Comparison of ENCODE assay signal across 8 cellular contexts in genomic region chr14:90060965-90061848, GRCh38. TPM values are rescaled to one million over a fixed set of nuclear protein-coding genes. Genes with fewer than 3 reads are reported as not detected.
DNase-seq lines count a peak whose midpoint lies in the region; ATAC-seq, FAIRE-seq and TF ChIP-seq lines count a peak whose summit lies in the region.

No MANE protein-coding gene starts in this region.

- BruUV-seq in K562 (replicated peaks; lab: Mats Ljungman, UMichigan): no TSS peak

- H3K9me3 ChIP-seq in K562 (replicated peaks; ENCODE audit: control insufficient read depth, insufficient read depth, low read depth, low read length): no peaks in the 10 kb centered on the region
- H3K9me3 ChIP-seq in thyroid gland: no peaks in the 10 kb centered on the region

- H4K20me1 ChIP-seq in K562 (replicated peaks; ENCODE audit: control insufficient read depth, insufficient read depth, low read length): no peaks in the 10 kb centered on the region

- 25% methylated on average over 4 of the region's 81 CpGs for WGBS in K562 (ENCODE audit: insufficient coverage, low coverage, missing lambda C conversion rate)
- 2 to 3% methylated on average over 8 to 37 of the region's 81 CpGs for WGBS in thyroid gland, 2 donors

- POLR2A ChIA-PET in K562 (lab: Yijun Ruan, JAX): no interaction called here

- H3K4me2 ChIP-seq in K562 (ENCODE audit: insufficient read depth, low read length): peak overlapping the region; percentile 73; the same call in 1 of the 2 replicates

- H3K4me1 ChIP-seq in K562 (replicated peaks in 1 of 2; ENCODE audit: control insufficient read depth in 2 of 2, insufficient read depth in 2 of 2, low read length in 2 of 2): peaks cover 0 to 21% of the 10 kb centered on the region in 2 experiments; a peak in 2 of 5 replicates
- peaks cover 7 to 29% of the 10 kb centered on the region in 2 donors for H3K4me1 ChIP-seq in thyroid gland

- H3K9me1 ChIP-seq in K562 (ENCODE audit: control insufficient read depth, insufficient read depth, low read length): no peaks in the 10 kb centered on the region

- no peak overlapping the region for H3K9ac ChIP-seq in K562 (ENCODE audit: insufficient read depth in 1 of 2, low read depth in 2 of 2, low read length in 2 of 2)

- H3K9me3 Mint-ChIP-seq in activated naive CD4-positive, alpha-beta T cell treated with anti-CD3 and anti-CD28 coated beads for 36 hours: no peaks in the 10 kb centered on the region

- peak overlapping the region; percentile 74 for H3K4me3 Mint-ChIP-seq in activated naive CD4-positive, alpha-beta T cell treated with anti-CD3 and anti-CD28 coated beads for 36 hours

- no peaks in the 10 kb centered on the region for H3K79me2 ChIP-seq in K562 (ENCODE audit: control insufficient read depth, insufficient read depth, low read length)

- in situ Hi-C loops in K562 (cut with MboI): no loop called here

- H3K27me3 Mint-ChIP-seq in activated naive CD4-positive, alpha-beta T cell treated with anti-CD3 and anti-CD28 coated beads for 36 hours (ENCODE audit: low read depth): peaks cover 51% of the 10 kb centered on the region

- H3K27me3 ChIP-seq in K562 (ENCODE audit: control insufficient read depth in 2 of 2, insufficient read depth in 2 of 2, low read length in 2 of 2) (peaks cover 6 to 42% of the 10 kb centered on the region in 2 experiments; a peak in 3 of 5 replicates), thyroid gland (no peaks in the 10 kb centered on the region)

- DNase-seq in activated naive CD4-positive, alpha-beta T cell treated with anti-CD3 and anti-CD28 coated beads for 36 hours: peak; percentile 22
- no peak for DNase-seq in activated naive CD4-positive, alpha-beta T cell treated with anti-CD3 and anti-CD28 coated beads, Interleukin-2, amount 50 U/mL, for 16 hours
- DNase-seq in HuH-7 (ENCODE audit: low spot score) (peak; percentile 28), K562 (ENCODE audit: extremely low read depth in 1 of 4, low spot score in 3 of 4) (peak in 2 of 4 experiments; percentile 35), left kidney (ENCODE audit: low read depth, low spot score) (peak; percentile 24), thyroid gland (peak; percentile 30 to 33), COLO829 (ENCODE audit: low spot score) (no peak), dermis blood vessel endothelial cell (no peak)

- no peaks in the 10 kb centered on the region for H3K36me3 Mint-ChIP-seq in activated naive CD4-positive, alpha-beta T cell treated with anti-CD3 and anti-CD28 coated beads for 36 hours (ENCODE audit: low read depth)

- H3K36me3 ChIP-seq in K562 (ENCODE audit: control insufficient read depth, insufficient read depth, low read length) (no peaks in the 10 kb centered on the region), thyroid gland (no peaks in the 10 kb centered on the region)

- TF ChIP-seq RAD21 in K562 (CRISPR knock-in tag; conservative IDR thresholded peaks at IDR 0.05 in 1 of 2, IDR thresholded peaks at IDR 0.05 in 1 of 2): no peak

- H2AFZ ChIP-seq in K562 (ENCODE audit: low read depth, low read length): no peak overlapping the region; the same call in 1 of the 2 replicates

- TF ChIP-seq CTCF in K562 (IDR thresholded peaks at IDR 0.05 in 2 of 3, conservative IDR thresholded peaks at IDR 0.05 in 1 of 3; ENCODE audit: insufficient read depth in 2 of 3, low read depth in 1 of 3, low read length in 3 of 3): no peak
- no peak for TF ChIP-seq CTCF in thyroid gland (IDR thresholded peaks at IDR 0.05)

- TF ChIP-seq EP300 in K562 (IDR thresholded peaks at IDR 0.05; ENCODE audit: low read length): no peak

- no peak for FAIRE-seq in K562 (lab: Jason Lieb, UNC)

- no peak overlapping the region for H3K27ac Mint-ChIP-seq in activated naive CD4-positive, alpha-beta T cell treated with anti-CD3 and anti-CD28 coated beads for 36 hours

- no peak overlapping the region for H3K27ac ChIP-seq in K562 (ENCODE audit: extremely low read depth, low read depth, low read length)
- H3K27ac ChIP-seq in thyroid gland: no peak overlapping the region

- TF ChIP-seq POLR2A in K562 (conservative IDR thresholded peaks at IDR 0.05) (no peak), thyroid gland (IDR thresholded peaks at IDR 0.05) (no peak)

- peak; percentile 19 for ATAC-seq in K562

- CTCF ChIA-PET in activated naive CD4-positive, alpha-beta T cell treated with anti-CD3 and anti-CD28 coated beads for 36 hours (lab: Charles Lee): interaction anchor here (1.5 to 2.2 kb wide), 2 partner anchors 121 to 122 kb away, joined by 3 to 10 read pairs; no protein-coding TSS in a partner anchor
- CTCF ChIA-PET in K562 (lab: Yijun Ruan, JAX; ENCODE audit: low intra/inter-chr PET ratio): interaction anchor here (1.4 kb wide), 1 partner anchor 89 kb away, joined by 8 read pairs; no protein-coding TSS in a partner anchor

- H3K4me1 Mint-ChIP-seq in activated naive CD4-positive, alpha-beta T cell treated with anti-CD3 and anti-CD28 coated beads for 36 hours (ENCODE audit: low read depth): peaks cover 14% of the 10 kb centered on the region

- peak overlapping the region; percentile 28 for H3K4me3 ChIP-seq in K562
- H3K4me3 ChIP-seq in thyroid gland (replicated peaks in 1 of 3): peak overlapping the region; percentile 13 to 41 (median 39)

- intact Hi-C loops in activated naive CD4-positive, alpha-beta T cell treated with anti-CD3 and anti-CD28 coated beads for 36 hours (cut with micrococcal nuclease): loop anchor here (1.0 to 2.0 kb wide), 3 partner anchors 88 to 122 kb away; no protein-coding TSS in a partner anchor
- intact Hi-C loops in K562 (cut with micrococcal nuclease): loop anchor here (2.0 kb wide), 1 partner anchor 88 kb away; no protein-coding TSS in a partner anchor
- intact Hi-C loops in thyroid gland (cut with DNase I): loop anchor here (10.0 kb wide), 1 partner anchor 86 kb away; no protein-coding TSS in a partner anchor

TF ChIP-seq in K562, 482 proteins besides CTCF, POLR2A, EP300 and RAD21:
- TF ChIP-seq ZNF121 (CRISPR knock-in tag; conservative IDR thresholded peaks at IDR 0.05): no peak
- TF ChIP-seq DACH1 (IDR thresholded peaks at IDR 0.05; ENCODE audit: partially characterized antibody): no peak
- TF ChIP-seq HDGF (IDR thresholded peaks at IDR 0.05): no peak
- no peak for TF ChIP-seq CTBP1 (IDR thresholded peaks at IDR 0.05; ENCODE audit: borderline replicate concordance)
- no peak for TF ChIP-seq HIVEP1 (CRISPR knock-in tag; IDR thresholded peaks at IDR 0.05)
- TF ChIP-seq ZNF143 (CRISPR knock-in tag; IDR thresholded peaks at IDR 0.05): no peak

RNA-seq across cellular contexts. Expression of gene KCNK13, which starts 0.6 kb away (rescaled TPM):
- total RNA-seq in activated naive CD4-positive, alpha-beta T cell treated with anti-CD3 and anti-CD28 coated beads for 36 hours: not detected
- not detected in 2 replicates for total RNA-seq in K562 (2011; cell fraction: chromatin; rRNA removed; ENCODE audit: low replicate concordance)
- not detected in 2 replicates for total RNA-seq in K562 (2011; cell fraction: nucleolus; rRNA removed)
- total RNA-seq in K562 (2011; cell fraction: nucleoplasm; rRNA removed): 0.15 TPM in 1 of 2 replicates, not detected in the other
- total RNA-seq in K562 (2014; rRNA removed) (0.05 TPM in 1 of 2 replicates, not detected in the other), K562 (2014; rRNA removed; fragmentation: Illumina TruSeq; extraction: Trizol) (not detected in 2 replicates), K562 (2015; rRNA removed; fragmentation: Illumina TruSeq; extraction: Trizol) (not detected in 2 replicates), K562 (2021) (not detected in 2 replicates), thyroid gland (1 to 10 TPM; 4.0 to 7.2 (median 4.9) TPM), dermis blood vessel endothelial cell (0.05 TPM in 1 of 2 replicates, not detected in the other)
- polyA plus RNA-seq in K562 (2011; rRNA removed) (0.03 TPM in 1 of 2 replicates, not detected in the other), K562 (2014; fragmentation: Illumina TruSeq; extraction: Trizol) (not detected in 2 replicates), K562 (2014; fragmentation: Nextera tagmentation; extraction: Ambion mirVana) (not detected), K562 (2014; rRNA removed) (not detected in 2 replicates)
- polyA plus RNA-seq in K562 (2011; cell fraction: cytosol; rRNA removed): 0.04 TPM in 1 of 2 replicates, not detected in the other
- not detected in 2 replicates for polyA plus RNA-seq in K562 (2011; cell fraction: nucleus; rRNA removed)
- polyA plus RNA-seq in K562 (2012): not detected in 2 replicates
- polyA minus RNA-seq in K562 (2011; rRNA and poly(A)+ RNA removed): not detected in 2 replicates
- polyA minus RNA-seq in K562 (2011; cell fraction: cytosol; rRNA and poly(A)+ RNA removed): not detected in 2 replicates
- not detected in 2 replicates for polyA minus RNA-seq in K562 (2011; cell fraction: nucleus; rRNA and poly(A)+ RNA removed)

Comparison
In these comparisons a context has a peak if more than half of its experiments do, and no peak if none do; other contexts are left out.
1. DNase-seq: peak in activated naive CD4-positive, alpha-beta T cell treated with anti-CD3 and anti-CD28 coated beads for 36 hours (single experiment), HuH-7 (single experiment), left kidney (single experiment) and thyroid gland (2 of 2); none in activated naive CD4-positive, alpha-beta T cell treated with anti-CD3 and anti-CD28 coated beads, Interleukin-2, amount 50 U/mL, for 16 hours (single experiment), COLO829 (single experiment) and dermis blood vessel endothelial cell (single experiment).